Comparison of ENCODE assay signal across 23 cellular contexts in genomic region chr19:35066121-35066520, GRCh38. TPM values are rescaled to one million over a fixed set of nuclear protein-coding genes. Genes with fewer than 3 reads are reported as not detected.
"Had no signal": no experiment of that assay in that cellular context is flagged by ENCODE, and none has a peak within 500 bp of the region (broad histone marks: within the 10 kb centered on the region; RNA-seq: fewer than 3 reads in every experiment).

No MANE protein-coding gene starts in this region.

- H3K9ac ChIP-seq: SK-N-SH had no signal

- H3K4me3 Mint-ChIP-seq: activated B cell treated with CpG ODN at 0.5 μM for 24 hours; activated CD4-positive, alpha-beta memory T cell treated with anti-CD3 and anti-CD28 coated beads for 36 hours; activated CD4-positive, alpha-beta T cell treated with anti-CD3 and anti-CD28 coated beads, Interleukin-2, amount 10 ng/mL, durations not matched to agents 7 days and 5 days; activated naive CD4-positive, alpha-beta T cell treated with anti-CD3 and anti-CD28 coated beads for 36 hours; activated naive CD8-positive, alpha-beta T cell treated with anti-CD3 and anti-CD28 coated beads, Interleukin-2, amount 10 ng/mL, durations not matched to agents 7 days and 5 days; T-helper 1 cell treated with Interleukin-12 subunit alpha and Interleukin-12 subunit beta and Interleukin-4 antibody, amounts not matched to agents 30 μg/mL and 1 μg/mL, for 36 hours had no signal

- H3K9me3 ChIP-seq: adrenal gland, SK-N-SH had no signal

- H3K4me1 ChIP-seq: adrenal gland had no signal

- H3K27me3 Mint-ChIP-seq: activated B cell treated with CpG ODN at 0.5 μM for 24 hours; activated CD4-positive, alpha-beta memory T cell treated with anti-CD3 and anti-CD28 coated beads for 36 hours; activated CD4-positive, alpha-beta T cell treated with anti-CD3 and anti-CD28 coated beads, Interleukin-2, amount 10 ng/mL, durations not matched to agents 7 days and 5 days; activated T-helper 17 cell treated with anti-CD3 and anti-CD28 coated beads, Interleukin-2, amount 50 U/mL, for 72 hours had no signal

- H3K4me3 ChIP-seq: adrenal gland had no signal

- H3K27ac ChIP-seq: adrenal gland had no signal

- H3K4me1 Mint-ChIP-seq: activated T-helper 17 cell treated with anti-CD3 and anti-CD28 coated beads, Interleukin-2, amount 50 U/mL, for 72 hours had no signal

- H3K36me3 Mint-ChIP-seq: activated naive CD8-positive, alpha-beta T cell treated with anti-CD3 and anti-CD28 coated beads, Interleukin-2, amount 10 ng/mL, durations not matched to agents 7 days and 5 days had no signal

- DNase-seq: activated B cell treated with CpG ODN at 0.5 μM for 24 hours; activated gamma-delta T cell; activated naive CD8-positive, alpha-beta T cell treated with anti-CD3 and anti-CD28 coated beads, Interleukin-2, amount 10 ng/mL, durations not matched to agents 7 days and 5 days; activated T-cell treated with anti-CD3 and anti-CD28 coated beads for 4 hours; activated T-cell treated with anti-CD3 and anti-CD28 coated beads, Interleukin-2, amount 50 U/mL, for 48 hours; cerebellar nuclear complex; KG1; NCI-H1092; NCI-H1417 treated with DMSO at 0.1 percent for 48 hours; NCI-H2029; NCI-H510A treated with DMSO at 0.1 percent for 48 hours had no signal

- H3K36me3 ChIP-seq: adrenal gland had no signal

- H3K27me3 ChIP-seq: adrenal gland had no signal

- H3K4me2 ChIP-seq: SK-N-SH had no signal

- H3K9me2 ChIP-seq: SK-N-SH had no signal

- H3K9me3 Mint-ChIP-seq: activated B cell treated with CpG ODN at 0.5 μM for 24 hours; activated T-helper 17 cell treated with anti-CD3 and anti-CD28 coated beads, Interleukin-2, amount 50 U/mL, for 72 hours; T-helper 1 cell treated with Interleukin-12 subunit alpha and Interleukin-12 subunit beta and Interleukin-4 antibody, amounts not matched to agents 30 μg/mL and 1 μg/mL, for 36 hours had no signal

RNA-seq across cellular contexts. Expression of gene HPN, which starts 24.6 kb away (rescaled TPM):
- total RNA-seq: activated B cell treated with CpG ODN at 0.5 μM for 24 hours; activated CD4-positive, alpha-beta T cell treated with anti-CD3 and anti-CD28 coated beads, Interleukin-2, amount 10 ng/mL, durations not matched to agents 7 days and 5 days; activated CD8-positive, alpha-beta memory T cell treated with anti-CD3 and anti-CD28 coated beads for 36 hours; activated naive CD4-positive, alpha-beta T cell treated with anti-CD3 and anti-CD28 coated beads for 36 hours; M059J; RPMI7951 had no signal

RNA-seq across cellular contexts. Expression of gene FXYD3, which starts 49.5 kb away (rescaled TPM):
- total RNA-seq: activated B cell treated with CpG ODN at 0.5 μM for 24 hours; activated CD4-positive, alpha-beta memory T cell treated with anti-CD3 and anti-CD28 coated beads for 36 hours; activated CD4-positive, alpha-beta T cell treated with anti-CD3 and anti-CD28 coated beads, Interleukin-2, amount 10 ng/mL, durations not matched to agents 7 days and 5 days; activated CD8-positive, alpha-beta memory T cell treated with anti-CD3 and anti-CD28 coated beads for 36 hours; activated naive CD4-positive, alpha-beta T cell treated with anti-CD3 and anti-CD28 coated beads for 36 hours; activated naive CD8-positive, alpha-beta T cell treated with anti-CD3 and anti-CD28 coated beads, Interleukin-2, amount 10 ng/mL, durations not matched to agents 7 days and 5 days; activated T-helper 17 cell treated with anti-CD3 and anti-CD28 coated beads, Interleukin-2, amount 50 U/mL, for 72 hours; cardiac septum; LHCN-M2 had no signal
- polyA plus RNA-seq: SK-N-SH had no signal
